Comparison of ENCODE assay signal across 1 cellular context in genomic region chr9:125268394-125269013, GRCh38.
TF ChIP-seq lines count a peak whose summit lies in the region.

No MANE protein-coding gene starts in this region.

TF ChIP-seq in IMR-90, 13 proteins besides CTCF, POLR2A, EP300 and RAD21:
- TF ChIP-seq CEBPB (IDR thresholded peaks at IDR 0.05; ENCODE audit: low read depth, low read length), result no peak
- no peak for TF ChIP-seq RFX5 (IDR thresholded peaks at IDR 0.05; ENCODE audit: low read depth, low read length)
- no peak for TF ChIP-seq SMC3 (IDR thresholded peaks at IDR 0.05; ENCODE audit: low read depth, low read length)
- TF ChIP-seq MAZ (IDR thresholded peaks at IDR 0.05; ENCODE audit: borderline replicate concordance, low read depth, low read length), result no peak
- no peak for TF ChIP-seq ELK1 (IDR thresholded peaks at IDR 0.05; ENCODE audit: borderline replicate concordance, low read depth, low read length)
- TF ChIP-seq RCOR1 (IDR thresholded peaks at IDR 0.05; ENCODE audit: insufficient replicate concordance, low read length), result no peak
- TF ChIP-seq, protein P1, sequence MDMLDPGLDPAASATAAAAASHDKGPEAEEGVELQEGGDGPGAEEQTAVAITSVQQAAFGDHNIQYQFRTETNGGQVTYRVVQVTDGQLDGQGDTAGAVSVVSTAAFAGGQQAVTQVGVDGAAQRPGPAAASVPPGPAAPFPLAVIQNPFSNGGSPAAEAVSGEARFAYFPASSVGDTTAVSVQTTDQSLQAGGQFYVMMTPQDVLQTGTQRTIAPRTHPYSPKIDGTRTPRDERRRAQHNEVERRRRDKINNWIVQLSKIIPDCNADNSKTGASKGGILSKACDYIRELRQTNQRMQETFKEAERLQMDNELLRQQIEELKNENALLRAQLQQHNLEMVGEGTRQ (IDR thresholded peaks at IDR 0.05; ENCODE audit: low read depth, low read length), result no peak
- TF ChIP-seq NFE2L2 (IDR thresholded peaks at IDR 0.05; ENCODE audit: low read depth, low read length), result no peak
- no peak for TF ChIP-seq BHLHE40 (IDR thresholded peaks at IDR 0.05; ENCODE audit: low read depth, low read length)
- no peak for TF ChIP-seq CHD1 (IDR thresholded peaks at IDR 0.05; ENCODE audit: low read depth, low read length)
- no peak for TF ChIP-seq FOS (IDR thresholded peaks at IDR 0.05; ENCODE audit: low read depth, low read length)
